ENCODE assay signal across 13 cellular contexts in the genomic region with DNA sequence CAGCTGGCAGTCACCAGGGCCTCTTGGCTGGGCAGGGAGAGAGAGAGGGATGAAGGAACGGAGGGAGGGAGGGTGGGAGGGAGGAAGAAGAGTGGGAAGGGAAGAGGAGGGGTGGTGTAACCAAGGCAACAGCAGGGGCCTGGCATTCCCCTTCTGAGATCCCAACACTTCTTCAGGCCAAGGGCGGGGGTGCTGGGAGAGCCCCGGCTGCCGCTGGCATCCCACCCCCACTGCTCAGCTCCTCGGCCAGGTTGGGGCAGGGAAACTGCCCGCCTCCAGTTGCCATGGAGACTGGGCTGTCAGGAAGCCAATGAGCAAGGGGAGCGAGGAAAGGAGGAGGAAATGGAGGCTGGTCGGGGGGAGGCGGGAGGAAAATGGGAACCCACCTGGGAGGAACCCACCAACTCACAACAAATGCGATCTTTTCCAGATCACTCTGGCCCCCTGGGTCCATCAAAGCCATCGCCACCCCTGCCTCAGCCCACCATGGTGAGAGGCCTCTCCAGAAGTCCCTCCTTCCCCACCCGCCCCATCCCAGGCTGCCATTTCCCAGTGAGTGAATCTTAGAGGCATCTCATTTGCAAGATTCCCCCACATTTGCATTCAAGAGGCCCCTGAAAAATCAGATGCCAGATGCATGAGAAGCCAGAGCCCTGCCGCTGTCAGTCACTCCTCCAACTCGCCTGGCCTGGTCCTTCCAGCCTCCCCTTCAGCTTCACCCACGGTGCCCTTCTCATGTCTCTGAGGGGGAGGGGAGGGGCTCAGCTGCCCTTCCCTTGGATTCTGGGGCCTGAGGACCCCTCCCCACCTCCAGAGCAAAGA. TPM values are rescaled to one million over a fixed set of nuclear protein-coding genes. Genes with fewer than 3 reads are reported as not detected.
DNase-seq lines count a peak whose midpoint lies in the region; ATAC-seq, FAIRE-seq and TF ChIP-seq lines count a peak whose summit lies in the region.
"Had no signal": no experiment of that assay in that cellular context is flagged by ENCODE, and none has a peak within 500 bp of the region (broad histone marks: within the 10 kb centered on the region; RNA-seq: fewer than 3 reads in every experiment).

No MANE protein-coding gene starts in this region.

- H3K9me3 Mint-ChIP-seq in neural crest cell: no peaks in the 10 kb centered on the region
- H3K9me3 Mint-ChIP-seq: activated CD4-positive, alpha-beta T cell treated with anti-CD3 and anti-CD28 coated beads, Interleukin-2, amount 10 ng/mL, durations not matched to agents 7 days and 5 days; memory B cell had no signal

- DNase-seq in DMS 273 (lab: John Stamatoyannopoulos, UW; ENCODE audit: unreplicated experiment) (peak; percentile 99), NCI-H2171 (lab: John Stamatoyannopoulos, UW) (peak; percentile 72), ecto neural progenitor cell (ENCODE audit: low spot score) (peak; percentile 91), neural crest cell (ENCODE audit: low read depth, low spot score) (peak; percentile 54), LoVo (ENCODE audit: low spot score) (no peak), GM19239 (ENCODE audit: insufficient read length, low spot score) (no peak)
- DNase-seq: activated CD4-positive, alpha-beta T cell treated with anti-CD3 and anti-CD28 coated beads, Interleukin-2, amount 10 ng/mL, durations not matched to agents 7 days and 5 days; aorta; Kasumi-1 had no signal

- no peaks in the 10 kb centered on the region for H3K27me3 Mint-ChIP-seq in neural crest cell (ENCODE audit: low read depth)
- H3K27me3 Mint-ChIP-seq: activated CD4-positive, alpha-beta T cell treated with anti-CD3 and anti-CD28 coated beads, Interleukin-2, amount 10 ng/mL, durations not matched to agents 7 days and 5 days; memory B cell had no signal

- H3K4me3 Mint-ChIP-seq in neural crest cell: peak overlapping the region; percentile 61
- H3K4me3 Mint-ChIP-seq: activated CD4-positive, alpha-beta T cell treated with anti-CD3 and anti-CD28 coated beads, Interleukin-2, amount 10 ng/mL, durations not matched to agents 7 days and 5 days; memory B cell had no signal

- H3K36me3 Mint-ChIP-seq in neural crest cell (ENCODE audit: low read depth): no peaks in the 10 kb centered on the region
- H3K36me3 Mint-ChIP-seq: memory B cell had no signal

- no peak for TF ChIP-seq CTCF in neural crest cell (conservative IDR thresholded peaks at IDR 0.05)

- FAIRE-seq in GM19239 (lab: Jason Lieb, UNC): no peak

- H3K4me1 Mint-ChIP-seq in neural crest cell: peaks cover 22% of the 10 kb centered on the region

- ATAC-seq in HG03159 (IDR thresholded peaks at IDR 0.05; ENCODE audit: unreplicated experiment) (no peak), HG03442 (IDR thresholded peaks at IDR 0.05; ENCODE audit: unreplicated experiment) (no peak)

- H3K27ac Mint-ChIP-seq in neural crest cell (ENCODE audit: unreplicated experiment): peak overlapping the region; percentile 91
- H3K27ac Mint-ChIP-seq: memory B cell had no signal

RNA-seq across cellular contexts. Expression of gene SH2D6, which starts 12.5 kb away (rescaled TPM):
- total RNA-seq in neural crest cell: 0.34 and 1.2 TPM in 2 replicates
- total RNA-seq: aorta, SJSA1 had no signal

RNA-seq across cellular contexts. Expression of gene CAPG, which starts 20.8 kb away (rescaled TPM):
- total RNA-seq in neural crest cell: 24.3 and 32.6 TPM in 2 replicates

Comparison
In these comparisons a context has a peak if more than half of its experiments do, and no peak if none do; other contexts are left out.
1. DNase-seq: peak in DMS 273 (single experiment), NCI-H2171 (single experiment), ecto neural progenitor cell (single experiment) and neural crest cell (single experiment); none in LoVo (single experiment) and GM19239 (single experiment).